In genomic region chr6:158561938-158562337, GRCh38 we compare ENCODE assay signal across 1 cellular context.
TF ChIP-seq lines count a peak whose summit lies in the region.

No MANE protein-coding gene starts in this region.

TF ChIP-seq in A549, 52 proteins besides CTCF, POLR2A, EP300 and RAD21 (continued from another document):
- TF ChIP-seq E2F6 (IDR thresholded peaks at IDR 0.05; ENCODE audit: borderline replicate concordance, low read depth) = no peak
- no peak for TF ChIP-seq MAZ (IDR thresholded peaks at IDR 0.05; ENCODE audit: borderline replicate concordance, low read depth, low read length)
- TF ChIP-seq HOXB13 (CRISPR knock-in tag; IDR thresholded peaks at IDR 0.05; ENCODE audit: low read depth) = no peak
